8 cellular contexts compared by ENCODE assay signal in genomic region chr16:79767597-79768280, GRCh38.
A peak's percentile ranks its signal among the peaks of the same experiment; 100 is the strongest.
DNase-seq lines count a peak whose midpoint lies in the region; ATAC-seq, FAIRE-seq and TF ChIP-seq lines count a peak whose summit lies in the region.

No MANE protein-coding gene starts in this region.

- H3K27ac ChIP-seq in A549 (no peak overlapping the region), duodenal mucosa (ENCODE audit: low read depth, low read length) (peak overlapping the region; percentile 45), mucosa of rectum (ENCODE audit: low read depth in 2 of 2, low read length in 2 of 2) (peak overlapping the region; percentile 73 to 81)

- peak in 1 of 2 experiments; percentile 24 for DNase-seq in A549 (ENCODE audit: low read depth in 1 of 2, low spot score in 1 of 2)
- DNase-seq in HuH-7 (ENCODE audit: low spot score), result peak; percentile 37
- no peak for DNase-seq in stimulated activated CD4-positive, alpha-beta T cell treated with anti-CD3 and anti-CD28 coated beads, Interleukin-12 subunit alpha, Interleukin-12 subunit beta, amount 100 ng/mL, for 4 hours
- DNase-seq in activated effector memory CD4-positive, alpha-beta T cell treated with anti-CD3 and anti-CD28 coated beads, Interleukin-2, amount 50 U/mL, for 16 hours, result no peak
- no peak for DNase-seq in NCI-H187 treated with DMSO at 0.1 percent for 48 hours (lab: John Stamatoyannopoulos, UW)
- DNase-seq in GF-D8 (lab: John Stamatoyannopoulos, UW), result no peak

- FAIRE-seq in A549 (lab: Jason Lieb, UNC), result no peak

- H3K9ac ChIP-seq in duodenal mucosa (ENCODE audit: low read depth in 1 of 2, low read length in 2 of 2), result peak overlapping the region; percentile 40 to 73
- H3K9ac ChIP-seq in mucosa of rectum (ENCODE audit: low read depth in 1 of 2, low read length in 2 of 2), result peak overlapping the region; percentile 26 to 66

- 0 out of 3 replicates have a peak, but pooled peaks cover 4% of the 10 kb centered on the region for H3K4me1 ChIP-seq in A549
- peaks cover 65 to 72% of the 10 kb centered on the region in 2 donors for H3K4me1 ChIP-seq in duodenal mucosa (ENCODE audit: control insufficient read depth in 1 of 2, insufficient read depth in 2 of 2, low read length in 2 of 2)
- H3K4me1 ChIP-seq in mucosa of rectum (ENCODE audit: control insufficient read depth in 2 of 2, insufficient read depth in 2 of 2, low read length in 2 of 2), result peaks cover 39 to 45% of the 10 kb centered on the region in 2 donors

- CTCF ChIA-PET in A549 (lab: Yijun Ruan, JAX), result interaction anchor here (0.6 to 2.4 kb wide), 7 partner anchors 9 to 770 kb away, joined by 3 to 7 read pairs (median 4); no protein-coding TSS in a partner anchor

- H3K4me2 ChIP-seq in A549, result no peak overlapping the region

- POLR2A ChIA-PET in A549 (lab: Yijun Ruan, JAX), result no interaction called here

- ATAC-seq in A549, result peak in 1 of 2 experiments; percentile 43; a peak in 2 of 6 replicates

- TF ChIP-seq RAD21 in A549 (conservative IDR thresholded peaks at IDR 0.05 in 1 of 2, IDR thresholded peaks at IDR 0.05 in 1 of 2), result peak; percentile 18 to 45; a peak in 2 of 5 replicates

- TF ChIP-seq CTCF in A549 (IDR thresholded peaks at IDR 0.05), result peak; percentile 25; the same call in 1 of the 3 replicates

- no peak for TF ChIP-seq POLR2A in A549 (IDR thresholded peaks at IDR 0.05; ENCODE audit: low read length)

- no peaks in the 10 kb centered on the region for H3K27me3 ChIP-seq in duodenal mucosa (ENCODE audit: control insufficient read depth in 1 of 2, insufficient read depth in 2 of 2, low read length in 2 of 2)
- H3K27me3 ChIP-seq in mucosa of rectum (ENCODE audit: control insufficient read depth in 2 of 2, insufficient read depth in 2 of 2, low read length in 2 of 2), result no peaks in the 10 kb centered on the region

- H3K9me3 ChIP-seq in A549 (no peaks in the 10 kb centered on the region), duodenal mucosa (ENCODE audit: control insufficient read depth in 1 of 2, low read length in 2 of 2) (no peaks in the 10 kb centered on the region), mucosa of rectum (ENCODE audit: control insufficient read depth in 2 of 2, low read length in 2 of 2) (no peaks in the 10 kb centered on the region)

- no peak for TF ChIP-seq EP300 in A549 (IDR thresholded peaks at IDR 0.05)

- WGBS in A549 (ENCODE audit: missing lambda C conversion rate), result 80% methylated on average over 6 of the region's 6 CpGs

- H3K36me3 ChIP-seq in duodenal mucosa (ENCODE audit: control insufficient read depth in 1 of 2, insufficient read depth in 2 of 2, low read length in 2 of 2), result no peaks in the 10 kb centered on the region
- H3K36me3 ChIP-seq in mucosa of rectum (ENCODE audit: control insufficient read depth in 2 of 2, insufficient read depth in 2 of 2, low read length in 2 of 2), result no peaks in the 10 kb centered on the region

- H3K4me3 ChIP-seq in A549 (no peak overlapping the region), duodenal mucosa (ENCODE audit: low read depth in 1 of 2, low read length in 2 of 2) (peak overlapping the region; percentile 61 to 63), mucosa of rectum (ENCODE audit: low read length in 2 of 2) (peak overlapping the region; percentile 59 to 71)

TF ChIP-seq in A549, 52 proteins besides CTCF, POLR2A, EP300 and RAD21:
- no peak for TF ChIP-seq HOXB5 (CRISPR knock-in tag; IDR thresholded peaks at IDR 0.05)
- peak; percentile 45 for TF ChIP-seq SMC3 (IDR thresholded peaks at IDR 0.05)

Comparison
In these comparisons a context has a peak if more than half of its experiments do, and no peak if none do; other contexts are left out.
1. H3K27ac ChIP-seq: peak in duodenal mucosa (single experiment) and mucosa of rectum (2 of 2); none in A549 (0 of 2).